ENCODE assay signal across 8 cellular contexts in genomic region chr1:161159087-161159914, GRCh38. TPM values are rescaled to one million over a fixed set of nuclear protein-coding genes. Genes with fewer than 3 reads are reported as not detected.
DNase-seq lines count a peak whose midpoint lies in the region; ATAC-seq, FAIRE-seq and TF ChIP-seq lines count a peak whose summit lies in the region.

Gene USP21 (plus strand): TSS chr1:161159500. CDS start chr1:161160641, 1,141 bp downstream.

- intact Hi-C loops in endothelial cell of umbilical vein (cut with micrococcal nuclease): loop anchor here (2.0 kb wide), 1 partner anchor 40 kb away; the partner anchor contains the start of genes NIT1 and PFDN2

- peak within 1 kb of the TSS; percentile 26 for H3K27ac ChIP-seq in endothelial cell of umbilical vein (ENCODE audit: insufficient read depth, low read depth, low read length)

- no peaks in the 10 kb centered on the region for H3K9me1 ChIP-seq in endothelial cell of umbilical vein (replicated peaks; ENCODE audit: control insufficient read depth, extremely low read depth, insufficient read depth, low read length)

- H3K4me3 ChIP-seq in endothelial cell of umbilical vein (replicated peaks in 1 of 3; ENCODE audit: insufficient read depth in 1 of 3, low read depth in 1 of 3, low read length in 3 of 3): peak within 1 kb of the TSS; percentile 51 to 76 (median 65)
- H3K4me3 ChIP-seq in mononuclear cell (ENCODE audit: low read length): peak within 1 kb of the TSS; percentile 73

- no peaks in the 10 kb centered on the region for H4K20me1 ChIP-seq in endothelial cell of umbilical vein (replicated peaks; ENCODE audit: control insufficient read depth, extremely low read depth, insufficient read depth, low read length)

- peak within 1 kb of the TSS; percentile 61 for H3K4me2 ChIP-seq in endothelial cell of umbilical vein (ENCODE audit: insufficient read depth, low read length)

- H3K27me3 ChIP-seq in endothelial cell of umbilical vein (ENCODE audit: control insufficient read depth in 2 of 2, insufficient read depth in 2 of 2, low read length in 2 of 2) (no peaks in the 10 kb centered on the region), mononuclear cell (ENCODE audit: insufficient read depth, low read length) (no peaks in the 10 kb centered on the region)

- CTCF ChIA-PET in endothelial cell of umbilical vein (lab: Charles Lee): interaction anchor here (0.7 kb wide), 1 partner anchor 223 kb away, joined by 3 read pairs; no protein-coding TSS in a partner anchor

- no peaks in the 10 kb centered on the region for H3K9me3 Mint-ChIP-seq in IgD-negative memory B cell

- FAIRE-seq in endothelial cell of umbilical vein (lab: Jason Lieb, UNC): peak; percentile 96

- H3K36me3 ChIP-seq in endothelial cell of umbilical vein (ENCODE audit: control insufficient read depth in 2 of 2, extremely low read depth in 1 of 2, insufficient read depth in 2 of 2, low read length in 2 of 2): peaks cover 2 to 14% of the 10 kb centered on the region in 2 experiments

- peak within 1 kb of the TSS; percentile 89 to 98 (median 95) for H3K4me3 Mint-ChIP-seq in IgD-negative memory B cell

- peak within 1 kb of the TSS; percentile 88 to 96 (median 93) for H3K27ac Mint-ChIP-seq in IgD-negative memory B cell

- peaks cover 3% of the 10 kb centered on the region for H3K36me3 Mint-ChIP-seq in IgD-negative memory B cell

- DNase-seq in DMS 273 (lab: John Stamatoyannopoulos, UW; ENCODE audit: unreplicated experiment) (peak; percentile 97), OCI-M1 (lab: John Stamatoyannopoulos, UW) (peak; percentile 96), activated T-cell treated with anti-CD3 and anti-CD28 coated beads for 1 hour (ENCODE audit: low read depth) (peak; percentile 90), endothelial cell of umbilical vein (ENCODE audit: low read depth, low spot score) (peak; percentile 91)
- DNase-seq in stimulated activated CD8-positive, alpha-beta memory T cell treated with anti-CD3 and anti-CD28 coated beads, Interleukin-4, amount 100 ng/mL, for 1 hour (ENCODE audit: low read depth in 2 of 2, low spot score in 1 of 2): peak; percentile 80 to 86

- H3K9me3 ChIP-seq in endothelial cell of umbilical vein (replicated peaks; ENCODE audit: control insufficient read depth, insufficient read depth, low read length) (no peaks in the 10 kb centered on the region), mononuclear cell (ENCODE audit: low read depth, low read length) (no peaks in the 10 kb centered on the region)

- POLR2A ChIA-PET in endothelial cell of umbilical vein (lab: Charles Lee): interaction anchor here (0.7 kb wide), 1 partner anchor 138 kb away, joined by 4 read pairs; the partner anchor contains the start of gene F11R

- dilution Hi-C loops in endothelial cell of umbilical vein (cut with MboI; ENCODE audit: extremely low pct_ligation_motif_present, low sequenced_read_pairs): no loop called here

- H3K79me2 ChIP-seq in endothelial cell of umbilical vein (ENCODE audit: control insufficient read depth, insufficient read depth, low read length): peaks cover 7% of the 10 kb centered on the region

- peak; percentile 59 for ATAC-seq in GM21528 (IDR thresholded peaks at IDR 0.05; ENCODE audit: low FRiP score, unreplicated experiment)

- no TSS peak for BruUV-seq in endothelial cell of umbilical vein (replicated peaks; lab: Mats Ljungman, UMichigan)

- H3K4me1 ChIP-seq in endothelial cell of umbilical vein (ENCODE audit: control insufficient read depth, extremely low read depth, insufficient read depth, low read length) (peaks cover 7% of the 10 kb centered on the region), mononuclear cell (ENCODE audit: insufficient read depth, low read length) (peaks cover 34% of the 10 kb centered on the region)

- peak within 1 kb of the TSS; percentile 63 for H2AFZ ChIP-seq in endothelial cell of umbilical vein (ENCODE audit: low read depth, low read length)

- peak in 1 of 2 donors; percentile 8 for TF ChIP-seq CTCF in endothelial cell of umbilical vein (IDR thresholded peaks at IDR 0.05; ENCODE audit: extremely low read depth in 1 of 2, insufficient read depth in 1 of 2, low read depth in 1 of 2, low read length in 2 of 2)

- peak within 1 kb of the TSS; percentile 68 for H3K9ac ChIP-seq in endothelial cell of umbilical vein (replicated peaks; ENCODE audit: extremely low read depth, insufficient read depth, low read length)

- peak; percentile 74 for TF ChIP-seq POLR2A in endothelial cell of umbilical vein (IDR thresholded peaks at IDR 0.05; ENCODE audit: low read depth, low read length)

- no peaks in the 10 kb centered on the region for H3K27me3 Mint-ChIP-seq in IgD-negative memory B cell

- peaks cover 29 to 46% (median 37%) of the 10 kb centered on the region in 3 donors for H3K4me1 Mint-ChIP-seq in IgD-negative memory B cell

TF ChIP-seq in endothelial cell of umbilical vein, 7 proteins besides CTCF, POLR2A, EP300 and RAD21:
- no peak for TF ChIP-seq MYC (IDR thresholded peaks at IDR 0.05; ENCODE audit: low read depth, low read length)
- TF ChIP-seq POLR2AphosphoS5 (IDR thresholded peaks at IDR 0.05; ENCODE audit: insufficient read depth, low read depth, low read length): peak; percentile 91

RNA-seq across cellular contexts. Expression of gene USP21, which starts in this region (rescaled TPM):
- polyA plus RNA-seq in IgD-negative memory B cell (30.1 TPM), endothelial cell of umbilical vein (29.2 and 34.9 TPM in 2 replicates)
- total RNA-seq in endothelial cell of umbilical vein (18.7 and 19.7 TPM in 2 replicates), mononuclear cell (11.1 TPM)
- 21.0 and 21.5 TPM in 2 replicates for polyA plus RNA-seq in endothelial cell of umbilical vein (2011; cell fraction: cytosol; rRNA removed)
- 84.5 and 91.0 TPM in 2 replicates for polyA plus RNA-seq in endothelial cell of umbilical vein (2011; cell fraction: nucleus; rRNA removed)
- 14.6 and 14.7 TPM in 2 replicates for polyA plus RNA-seq in endothelial cell of umbilical vein (2012)
- polyA minus RNA-seq in endothelial cell of umbilical vein: 16.3 TPM in 2 replicates
- 16.2 TPM for polyA minus RNA-seq in endothelial cell of umbilical vein (2011; cell fraction: cytosol; rRNA and poly(A)+ RNA removed)
- 16.0 and 18.2 TPM in 2 replicates for polyA minus RNA-seq in endothelial cell of umbilical vein (2011; cell fraction: nucleus; rRNA and poly(A)+ RNA removed)

Comparison
In these comparisons a context has a peak if more than half of its experiments do, and no peak if none do; other contexts are left out.
1. Peak in every context shown above with its lines: DNase-seq, ATAC-seq, H3K4me3 ChIP-seq and H3K27ac ChIP-seq.